ENCODE assay signal across 23 cellular contexts in the genomic region with DNA sequence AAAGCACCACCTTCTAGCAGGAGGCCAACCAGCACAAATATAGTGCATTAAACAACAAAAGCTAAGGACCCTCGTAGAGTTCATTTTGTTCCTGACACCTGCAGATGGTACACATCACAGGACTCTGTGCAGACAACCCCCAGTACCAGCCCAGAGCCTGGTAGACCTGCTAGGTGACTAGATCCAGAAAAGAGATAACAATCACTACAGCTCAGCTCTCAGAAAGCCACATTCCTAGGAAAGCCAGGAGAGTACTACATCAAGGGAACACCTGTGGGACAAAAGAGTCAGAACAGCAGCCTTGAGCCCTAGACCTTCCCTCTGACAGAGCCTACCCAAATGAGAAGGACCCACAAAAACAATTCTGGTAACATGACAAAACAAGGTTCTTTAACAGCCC.
DNase-seq lines count a peak whose midpoint lies in the region; ATAC-seq and TF ChIP-seq lines count a peak whose summit lies in the region.
"Had no signal": no experiment of that assay in that cellular context is flagged by ENCODE, and none has a peak within 500 bp of the region (broad histone marks: within the 10 kb centered on the region; RNA-seq: fewer than 3 reads in every experiment).

No MANE protein-coding gene starts in this region.

- H4K20me1 ChIP-seq in BLaER1: no peaks in the 10 kb centered on the region
- no peaks in the 10 kb centered on the region for H4K20me1 ChIP-seq in OCI-LY7 (ENCODE audit: insufficient read depth, low read length)

- no TSS peak for BruUV-seq in OCI-LY7 (replicated peaks; lab: Mats Ljungman, UMichigan)

- no peak overlapping the region for H2AFZ ChIP-seq in OCI-LY7 (ENCODE audit: low read length)

- POLR2A ChIA-PET in OCI-LY7 (lab: Charles Lee): interaction anchor here (1.1 kb wide), 1 partner anchor 9 kb away, joined by 6 read pairs; no protein-coding TSS in a partner anchor

- CTCF ChIA-PET in OCI-LY7 (lab: Charles Lee; ENCODE audit: unreplicated experiment): no interaction called here

- H3K4me3 ChIP-seq in BLaER1: no peak overlapping the region
- no peak overlapping the region for H3K4me3 ChIP-seq in OCI-LY7 (ENCODE audit: low read depth, low read length, poor library complexity, severe bottlenecking)
- H3K4me3 ChIP-seq: A549, GM12878, HAP-1 had no signal

- intact Hi-C loops in OCI-LY7 (cut with micrococcal nuclease; ENCODE audit: unreplicated experiment): no loop called here

- H3K4me1 ChIP-seq in BLaER1 (peaks cover 13% of the 10 kb centered on the region), OCI-LY7 (ENCODE audit: insufficient read depth, low read length, poor library complexity, severe bottlenecking) (no peaks in the 10 kb centered on the region)
- H3K4me1 ChIP-seq: A549, BE2C, HAP-1 had no signal

- DNase-seq in ELF-1 (ENCODE audit: low read depth, low spot score): peak; percentile 35
- DNase-seq in OCI-LY7 (ENCODE audit: low spot score): no peak
- DNase-seq in islet precursor cell: peak; percentile 61
- no peak for DNase-seq in DMS79 treated with DMSO at 0.1 percent for 48 hours (lab: John Stamatoyannopoulos, UW)
- no peak for DNase-seq in mesenteric fat pad (ENCODE audit: low spot score)
- DNase-seq: 8988T; ACHN; AML-193; BE2C; CD4-positive, CD25-positive, alpha-beta regulatory T cell; CD8-positive, alpha-beta T cell; DMS 273 treated with DMSO at 0.1 percent for 48 hours; DND-41; GDM1; GOT3; HFFc6 had no signal

- H3K79me2 ChIP-seq in OCI-LY7 (ENCODE audit: insufficient read depth, low read depth, low read length): no peaks in the 10 kb centered on the region

- peak overlapping the region; percentile 66 for H3K4me2 ChIP-seq in BLaER1
- H3K4me2 ChIP-seq in OCI-LY7 (ENCODE audit: low read length): no peak overlapping the region
- H3K4me2 ChIP-seq: A549 had no signal

- no peaks in the 10 kb centered on the region for H3K9me2 ChIP-seq in OCI-LY7 (ENCODE audit: insufficient read depth, low read length)

- TF ChIP-seq POLR2A in GM18505 (IDR thresholded peaks at IDR 0.05; ENCODE audit: borderline replicate concordance, extremely low read depth, insufficient read depth, insufficient read length): no peak

- H3K36me3 ChIP-seq in BLaER1 (no peaks in the 10 kb centered on the region), OCI-LY7 (ENCODE audit: insufficient read depth, low read length) (no peaks in the 10 kb centered on the region)
- H3K36me3 ChIP-seq: BE2C, HAP-1 had no signal

- no peak for ATAC-seq in HG02938 (IDR thresholded peaks at IDR 0.05; ENCODE audit: unreplicated experiment)
- no peak for ATAC-seq in GM18505 (IDR thresholded peaks at IDR 0.05; ENCODE audit: unreplicated experiment)
- ATAC-seq: A549; CD8-positive, alpha-beta T cell; GM12878 had no signal

- no peaks in the 10 kb centered on the region for H3K27me3 ChIP-seq in BLaER1
- H3K27me3 ChIP-seq: BE2C had no signal

- H3K9me3 ChIP-seq in BLaER1 (no peaks in the 10 kb centered on the region), OCI-LY7 (ENCODE audit: low read length) (no peaks in the 10 kb centered on the region)
- H3K9me3 ChIP-seq: A549, BE2C, HAP-1 had no signal

- H3K9ac ChIP-seq in BLaER1: no peak overlapping the region

- TF ChIP-seq CTCF in OCI-LY7 (conservative IDR thresholded peaks at IDR 0.05; ENCODE audit: low read length): no peak

- H3K27ac ChIP-seq in BLaER1: no peak overlapping the region
- H3K27ac ChIP-seq in OCI-LY7 (ENCODE audit: low read depth, low read length, poor library complexity, severe bottlenecking): peak overlapping the region; percentile 18
- H3K27ac ChIP-seq: A549, C4-2B had no signal

Comparison
In these comparisons a context has a peak if more than half of its experiments do, and no peak if none do; other contexts are left out.
1. DNase-seq: peak in ELF-1 (single experiment) and islet precursor cell (single experiment); none in OCI-LY7 (single experiment), DMS79 treated with DMSO at 0.1 percent for 48 hours (single experiment) and mesenteric fat pad (single experiment).